8 cellular contexts compared by ENCODE assay signal in the genomic region with DNA sequence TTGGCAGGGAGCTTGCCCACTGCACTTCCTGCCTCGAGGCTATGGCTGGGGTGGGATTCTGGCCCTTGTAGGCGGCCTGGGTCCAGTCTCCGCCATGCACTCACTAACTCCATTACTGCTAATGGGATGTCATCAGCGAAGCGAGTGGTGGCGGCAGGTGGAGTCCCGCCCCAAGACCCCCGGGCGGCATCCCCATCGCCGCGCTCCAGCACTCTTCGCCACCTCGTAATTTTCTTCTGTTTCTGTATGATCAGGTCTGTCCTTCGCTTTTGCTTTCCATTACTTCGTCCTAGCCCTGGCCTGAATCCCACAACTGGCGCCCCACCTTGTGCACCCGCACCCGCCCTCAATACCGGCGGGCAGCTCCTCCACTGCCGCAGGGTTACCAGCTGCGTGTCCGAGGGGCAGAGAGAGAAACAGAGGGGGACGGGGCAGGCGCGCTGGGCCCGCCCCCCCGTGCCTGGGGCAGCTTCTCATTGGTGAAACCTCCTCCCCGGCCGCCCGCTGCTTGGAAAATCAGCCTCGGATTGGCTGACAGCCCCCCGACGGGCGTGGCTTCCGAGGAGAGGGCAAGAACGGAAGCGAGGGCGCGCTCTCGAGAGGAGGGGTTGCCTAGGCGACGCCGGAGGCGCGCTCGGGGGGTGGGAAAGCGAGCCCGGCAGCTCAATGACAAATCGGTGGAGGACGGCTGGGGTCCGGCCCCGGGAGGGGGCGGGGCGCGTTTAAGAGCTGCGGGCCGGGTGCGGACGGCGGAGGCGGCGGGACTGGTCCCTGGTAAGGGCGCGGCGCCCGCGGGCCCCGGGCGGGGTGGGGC. TPM values are rescaled to one million over a fixed set of nuclear protein-coding genes. Genes with fewer than 3 reads are reported as not detected.
DNase-seq lines count a peak whose midpoint lies in the region; ATAC-seq lines count a peak whose summit lies in the region.

TSS of gene RALB (plus strand) at position 646 of the 814 bp plus-strand sequence. CDS start 25,813 bp downstream, outside the sequence.

- H3K9me3 Mint-ChIP-seq in activated CD4-positive, alpha-beta T cell treated with anti-CD3 and anti-CD28 coated beads, Interleukin-2, amount 10 ng/mL, durations not matched to agents 7 days and 5 days = peaks cover 12% of the 10 kb centered on the region

- ATAC-seq in GM19328 (IDR thresholded peaks at IDR 0.05; ENCODE audit: unreplicated experiment) (peak; percentile 93), HG03520 (IDR thresholded peaks at IDR 0.05; ENCODE audit: unreplicated experiment) (peak; percentile 87)

- peak within 1 kb of the TSS; percentile 99 for H3K4me3 Mint-ChIP-seq in activated CD4-positive, alpha-beta T cell treated with anti-CD3 and anti-CD28 coated beads, Interleukin-2, amount 10 ng/mL, durations not matched to agents 7 days and 5 days

- H3K4me1 Mint-ChIP-seq in activated CD4-positive, alpha-beta T cell treated with anti-CD3 and anti-CD28 coated beads, Interleukin-2, amount 10 ng/mL, durations not matched to agents 7 days and 5 days = peaks cover 67% of the 10 kb centered on the region

- POLR2A ChIA-PET in activated CD4-positive, alpha-beta T cell treated with anti-CD3 and anti-CD28 coated beads, Interleukin-2, amount 10 ng/mL, durations not matched to agents 7 days and 5 days (lab: Charles Lee) = interaction anchor here (0.7 to 1.7 kb wide), 2 partner anchors 20 to 39 kb away, joined by 3 to 11 read pairs; no protein-coding TSS in a partner anchor

- H3K27me3 ChIP-seq in BLaER1 = peaks cover 18% of the 10 kb centered on the region; the same call in 1 of the 2 replicates

- H3K4me3 ChIP-seq in BLaER1 = peak within 1 kb of the TSS; percentile 84

- peak; percentile 97 for DNase-seq in NCI-H69 (lab: John Stamatoyannopoulos, UW)
- peak; percentile 99 for DNase-seq in activated CD4-positive, alpha-beta T cell treated with anti-CD3 and anti-CD28 coated beads, Interleukin-2, amount 10 ng/mL, durations not matched to agents 7 days and 5 days
- DNase-seq in cortex of kidney (lab: John Stamatoyannopoulos, UW) = peak; percentile 78
- DNase-seq in left kidney (ENCODE audit: low read depth, low spot score) = peak; percentile 100
- peak; percentile 99 for DNase-seq in stimulated activated CD4-positive, alpha-beta T cell treated with anti-CD3 and anti-CD28 coated beads, Interleukin-2, amount 100 ng/mL, for 24 hours

- peak within 1 kb of the TSS; percentile 86 for H3K4me2 ChIP-seq in BLaER1

- H3K4me1 ChIP-seq in BLaER1 = peaks cover 75% of the 10 kb centered on the region

- H3K36me3 Mint-ChIP-seq in activated CD4-positive, alpha-beta T cell treated with anti-CD3 and anti-CD28 coated beads, Interleukin-2, amount 10 ng/mL, durations not matched to agents 7 days and 5 days (ENCODE audit: low read depth) = peaks cover 35% of the 10 kb centered on the region

- peak within 1 kb of the TSS; percentile 79 for H3K27ac ChIP-seq in BLaER1

- no peaks in the 10 kb centered on the region for H3K36me3 ChIP-seq in BLaER1

- peaks cover 13% of the 10 kb centered on the region for H3K27me3 Mint-ChIP-seq in activated CD4-positive, alpha-beta T cell treated with anti-CD3 and anti-CD28 coated beads, Interleukin-2, amount 10 ng/mL, durations not matched to agents 7 days and 5 days

- peaks cover 49% of the 10 kb centered on the region for H4K20me1 ChIP-seq in BLaER1

- H3K9ac ChIP-seq in BLaER1 = peak within 1 kb of the TSS; percentile 81

- no peaks in the 10 kb centered on the region for H3K9me3 ChIP-seq in BLaER1

- CTCF ChIA-PET in activated CD4-positive, alpha-beta T cell treated with anti-CD3 and anti-CD28 coated beads, Interleukin-2, amount 10 ng/mL, durations not matched to agents 7 days and 5 days (lab: Charles Lee) = interaction anchor here (0.8 to 6.9 kb wide), 8 partner anchors 14 to 61 kb away, joined by 3 to 51 read pairs (median 5); no protein-coding TSS in a partner anchor

- H3K27ac Mint-ChIP-seq in activated CD4-positive, alpha-beta T cell treated with anti-CD3 and anti-CD28 coated beads, Interleukin-2, amount 10 ng/mL, durations not matched to agents 7 days and 5 days = peak within 1 kb of the TSS; percentile 95

RNA-seq across cellular contexts. Expression of gene RALB, which starts in this region (rescaled TPM):
- 10 to 100 TPM; 44.3 to 46.8 TPM for total RNA-seq in activated CD4-positive, alpha-beta T cell treated with anti-CD3 and anti-CD28 coated beads, Interleukin-2, amount 10 ng/mL, durations not matched to agents 7 days and 5 days

Comparison
In these comparisons a context has a peak if more than half of its experiments do, and no peak if none do; other contexts are left out.
1. Peak in every context shown above with its lines: DNase-seq, ATAC-seq, H3K4me3 ChIP-seq and H3K27ac ChIP-seq.